10 cellular contexts compared by ENCODE assay signal in the genomic region with DNA sequence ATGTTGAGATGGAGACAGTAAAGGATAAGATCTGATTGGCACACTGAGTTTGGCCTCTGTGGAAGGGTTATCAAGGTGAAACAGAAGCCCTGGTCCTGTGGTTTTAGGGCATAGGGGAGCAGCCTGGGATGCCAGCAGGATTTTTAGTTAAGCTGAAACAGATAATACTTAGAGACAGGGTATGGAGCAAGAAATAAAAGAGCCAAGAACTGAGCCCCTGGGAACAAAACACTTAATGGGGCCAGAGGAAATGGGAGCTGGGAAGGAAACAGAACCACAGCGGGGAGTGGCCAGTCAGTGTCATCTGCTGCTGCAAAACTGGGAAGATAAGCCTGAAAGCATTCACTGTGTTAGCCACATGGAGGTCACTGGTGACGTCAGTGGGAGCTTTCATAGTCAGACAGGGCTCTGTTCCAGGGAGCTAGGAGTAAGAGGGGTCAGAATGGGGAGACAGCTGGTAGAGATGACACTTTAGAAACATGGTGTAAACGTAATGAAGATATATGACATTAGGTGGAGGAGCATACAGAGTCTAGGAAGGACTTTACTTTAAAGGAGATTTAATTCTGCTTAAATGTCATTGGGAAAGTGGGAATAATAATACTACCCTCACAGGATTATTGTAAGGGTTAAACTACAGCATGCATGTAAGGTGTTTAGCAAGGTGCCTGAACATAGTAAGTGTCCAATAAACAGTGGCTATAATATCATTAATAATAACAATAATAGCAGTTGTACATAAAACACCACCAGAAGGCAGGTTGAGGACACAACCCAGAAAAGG.
A peak's percentile ranks its signal among the peaks of the same experiment; 100 is the strongest.
DNase-seq lines count a peak whose midpoint lies in the region; ATAC-seq and TF ChIP-seq lines count a peak whose summit lies in the region.
"Had no signal": no experiment of that assay in that cellular context is flagged by ENCODE, and none has a peak within 500 bp of the region (broad histone marks: within the 10 kb centered on the region; RNA-seq: fewer than 3 reads in every experiment).

No MANE protein-coding gene starts in this region.

- no peaks in the 10 kb centered on the region for H3K9me3 ChIP-seq in testis

- H3K4me1 Mint-ChIP-seq in activated naive CD8-positive, alpha-beta T cell treated with anti-CD3 and anti-CD28 coated beads, Interleukin-2, amount 50 U/mL, for 24 hours: no peaks in the 10 kb centered on the region
- H3K4me1 Mint-ChIP-seq: naive thymus-derived CD8-positive, alpha-beta T cell had no signal

- no peaks in the 10 kb centered on the region for H3K9me3 Mint-ChIP-seq in activated naive CD8-positive, alpha-beta T cell treated with anti-CD3 and anti-CD28 coated beads, Interleukin-2, amount 50 U/mL, for 24 hours
- H3K9me3 Mint-ChIP-seq: brain; naive thymus-derived CD8-positive, alpha-beta T cell had no signal

- H3K36me3 ChIP-seq in testis (ENCODE audit: low read depth, missing control alignments): no peaks in the 10 kb centered on the region

- DNase-seq in DMS53 (lab: John Stamatoyannopoulos, UW) (peak; percentile 38), DMS53 treated with DMSO at 0.1 percent for 48 hours (lab: John Stamatoyannopoulos, UW; ENCODE audit: unreplicated experiment) (no peak), cerebellum (ENCODE audit: low spot score) (peak; percentile 32), left kidney (ENCODE audit: low read depth, low spot score) (peak; percentile 91), testis (peak; percentile 93), ecto neural progenitor cell (ENCODE audit: low spot score) (no peak)
- no peak for DNase-seq in activated naive CD8-positive, alpha-beta T cell treated with anti-CD3 and anti-CD28 coated beads, Interleukin-2, amount 50 U/mL, for 24 hours
- DNase-seq: naive thymus-derived CD8-positive, alpha-beta T cell had no signal

- WGBS in testis, 2 donors: 12 to 30% methylated on average over 3 of the region's 3 CpGs

- peak overlapping the region in 1 of 2 donors; percentile 28 for H3K27ac ChIP-seq in testis

- H3K27me3 Mint-ChIP-seq in activated naive CD8-positive, alpha-beta T cell treated with anti-CD3 and anti-CD28 coated beads, Interleukin-2, amount 50 U/mL, for 24 hours: peaks cover 4% of the 10 kb centered on the region
- H3K27me3 Mint-ChIP-seq: brain had no signal

- no peak for TF ChIP-seq POLR2A in testis (IDR thresholded peaks at IDR 0.05)

- H3K4me3 Mint-ChIP-seq in activated naive CD8-positive, alpha-beta T cell treated with anti-CD3 and anti-CD28 coated beads, Interleukin-2, amount 50 U/mL, for 24 hours: no peak overlapping the region
- H3K4me3 Mint-ChIP-seq: brain; naive thymus-derived CD8-positive, alpha-beta T cell had no signal

- H3K27ac Mint-ChIP-seq in activated naive CD8-positive, alpha-beta T cell treated with anti-CD3 and anti-CD28 coated beads, Interleukin-2, amount 50 U/mL, for 24 hours: no peak overlapping the region
- H3K27ac Mint-ChIP-seq: brain; naive thymus-derived CD8-positive, alpha-beta T cell had no signal

- no peaks in the 10 kb centered on the region for H3K36me3 Mint-ChIP-seq in activated naive CD8-positive, alpha-beta T cell treated with anti-CD3 and anti-CD28 coated beads, Interleukin-2, amount 50 U/mL, for 24 hours (ENCODE audit: low read depth)
- H3K36me3 Mint-ChIP-seq: brain had no signal

- peaks cover 8% of the 10 kb centered on the region for H3K4me1 ChIP-seq in testis

- TF ChIP-seq CTCF in testis (IDR thresholded peaks at IDR 0.05): no peak

- ATAC-seq in HG03565 (IDR thresholded peaks at IDR 0.05; ENCODE audit: unreplicated experiment): no peak
- ATAC-seq in activated naive CD8-positive, alpha-beta T cell treated with anti-CD3 and anti-CD28 coated beads, Interleukin-2, amount 50 U/mL, for 24 hours: no peak
- ATAC-seq: naive thymus-derived CD8-positive, alpha-beta T cell had no signal

- H3K27me3 ChIP-seq in testis: no peaks in the 10 kb centered on the region

- intact Hi-C loops in testis (cut with DNase I; ENCODE audit: low total_unique reads): no loop called here

- H3K4me3 ChIP-seq in testis: no peak overlapping the region

Comparison
In these comparisons a context has a peak if more than half of its experiments do, and no peak if none do; other contexts are left out.
1. DNase-seq: peak in DMS53 (single experiment), cerebellum (single experiment), left kidney (single experiment) and testis (single experiment); none in DMS53 treated with DMSO at 0.1 percent for 48 hours (single experiment), ecto neural progenitor cell (single experiment) and activated naive CD8-positive, alpha-beta T cell treated with anti-CD3 and anti-CD28 coated beads, Interleukin-2, amount 50 U/mL, for 24 hours (single experiment).